10 cellular contexts compared by ENCODE assay signal in the genomic region with DNA sequence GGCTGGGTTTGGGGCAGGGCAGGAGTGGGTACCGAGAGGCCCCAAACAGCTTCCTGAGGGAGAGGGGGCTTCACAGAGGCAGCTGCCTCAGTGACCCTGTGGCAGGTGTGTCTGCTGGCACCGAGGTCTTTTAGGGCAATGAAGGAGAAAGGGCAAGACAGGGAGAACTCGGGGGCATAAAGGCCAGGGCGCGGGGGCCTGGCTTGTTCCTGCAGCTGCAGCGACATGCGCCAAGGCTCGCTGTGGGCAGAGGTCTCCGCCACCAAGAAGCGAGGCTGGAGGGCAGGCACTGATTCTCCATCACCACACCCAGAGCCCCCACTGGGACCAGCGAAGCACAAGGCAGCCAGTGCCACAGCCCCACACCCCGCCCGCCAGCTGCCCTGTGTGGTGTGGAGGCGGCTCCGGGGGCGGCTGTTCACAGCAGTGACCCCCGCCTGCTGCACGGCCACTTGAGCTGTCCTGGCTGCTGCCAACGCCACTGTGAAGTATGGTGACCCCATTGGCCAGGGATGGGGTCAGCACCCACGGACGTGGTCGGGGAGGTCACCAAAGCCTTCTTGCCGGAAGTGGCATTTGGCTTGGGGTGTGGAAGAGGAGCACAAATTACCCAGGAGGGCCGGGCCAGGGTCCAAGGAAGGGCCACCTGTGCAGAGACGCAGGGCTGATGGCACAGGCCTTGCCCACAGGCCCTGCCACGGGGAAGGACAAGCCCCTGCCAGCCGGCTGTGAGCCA. TPM values are rescaled to one million over a fixed set of nuclear protein-coding genes. Genes with fewer than 3 reads are reported as not detected.
DNase-seq lines count a peak whose midpoint lies in the region; FAIRE-seq and TF ChIP-seq lines count a peak whose summit lies in the region.
"Had no signal": no experiment of that assay in that cellular context is flagged by ENCODE, and none has a peak within 500 bp of the region (broad histone marks: within the 10 kb centered on the region; RNA-seq: fewer than 3 reads in every experiment).

No MANE protein-coding gene starts in this region.

- POLR2A ChIA-PET in RWPE1 (lab: Yijun Ruan, JAX; ENCODE audit: low non-redundant PET), result no interaction called here

- H3K27me3 ChIP-seq in stomach smooth muscle (ENCODE audit: control insufficient read depth in 1 of 2, insufficient read depth in 2 of 2, low read length in 2 of 2) (no peaks in the 10 kb centered on the region), brain microvascular endothelial cell (replicated peaks) (no peaks in the 10 kb centered on the region)

- TF ChIP-seq CTCF in RWPE1 (conservative IDR thresholded peaks at IDR 0.05; ENCODE audit: low read depth), result no peak
- no peak for TF ChIP-seq CTCF in kidney (IDR thresholded peaks at IDR 0.05; ENCODE audit: borderline replicate concordance, extremely low read depth, insufficient read depth)
- TF ChIP-seq CTCF in brain microvascular endothelial cell (IDR thresholded peaks at IDR 0.05; ENCODE audit: low read depth, low read length, missing control alignments), result no peak

- no peak for FAIRE-seq in kidney (lab: Jason Lieb, UNC)

- intact Hi-C loops in kidney (cut with DNase I), result no loop called here

- H3K4me1 ChIP-seq in kidney (ENCODE audit: control insufficient read depth in 1 of 2, insufficient read depth in 1 of 2, low read depth in 1 of 2, low read length in 2 of 2) (peaks cover 0 to 16% of the 10 kb centered on the region in 2 donors), stomach smooth muscle (ENCODE audit: control insufficient read depth, insufficient read depth, low read length) (peaks cover 90% of the 10 kb centered on the region)

- DNase-seq in Daoy (ENCODE audit: low read depth), result peak; percentile 7
- no peak for DNase-seq in RWPE1 (ENCODE audit: low spot score)
- DNase-seq in kidney, result peak; percentile 68
- DNase-seq in brain microvascular endothelial cell, result no peak
- no peak for DNase-seq in stimulated activated naive CD4-positive, alpha-beta T cell treated with Interleukin-2 at 50 U/mL for 16 hours (lab: John Stamatoyannopoulos, UW)
- DNase-seq in effector CD4-positive, alpha-beta T cell, result no peak
- DNase-seq: kidney glomerular epithelial cell had no signal

- no peaks in the 10 kb centered on the region for H3K36me3 ChIP-seq in kidney (ENCODE audit: control insufficient read depth in 1 of 2, insufficient read depth in 2 of 2, low read length in 2 of 2)
- H3K36me3 ChIP-seq in stomach smooth muscle (ENCODE audit: control insufficient read depth in 2 of 2, insufficient read depth in 2 of 2, low read length in 2 of 2), result no peaks in the 10 kb centered on the region
- no peaks in the 10 kb centered on the region for H3K36me3 ChIP-seq in brain microvascular endothelial cell (replicated peaks)
- H3K36me3 ChIP-seq: stomach had no signal

- H3K9me3 ChIP-seq in kidney (ENCODE audit: control insufficient read depth in 1 of 2, low read length in 2 of 2) (no peaks in the 10 kb centered on the region), stomach smooth muscle (ENCODE audit: control insufficient read depth in 2 of 2, low read length in 2 of 2) (no peaks in the 10 kb centered on the region)
- H3K9me3 ChIP-seq: stomach had no signal

- CTCF ChIA-PET in RWPE1 (lab: Yijun Ruan, JAX), result interaction anchor here (1.3 to 3.7 kb wide), 4 partner anchors 16 to 46 kb away, joined by 4 to 57 read pairs (median 6); a partner anchor contains a TSS

- no peak overlapping the region for H3K9ac ChIP-seq in kidney (ENCODE audit: low read length in 2 of 2)
- H3K9ac ChIP-seq in stomach smooth muscle (ENCODE audit: low read length in 2 of 2), result no peak overlapping the region
- H3K9ac ChIP-seq: KMS-11 had no signal

- H3K27ac ChIP-seq in RWPE1 (peak overlapping the region; percentile 100), kidney (ENCODE audit: low read depth in 2 of 2, low read length in 2 of 2) (no peak overlapping the region), stomach smooth muscle (ENCODE audit: low read length) (peak overlapping the region; percentile 37), brain microvascular endothelial cell (no peak overlapping the region)
- H3K27ac ChIP-seq: KMS-11 had no signal

- H3K4me3 ChIP-seq in kidney (ENCODE audit: low read length in 2 of 2) (no peak overlapping the region), stomach smooth muscle (ENCODE audit: low read length in 2 of 2) (no peak overlapping the region), brain microvascular endothelial cell (ENCODE audit: low read depth, low read length) (no peak overlapping the region)
- H3K4me3 ChIP-seq: stomach had no signal

- in situ Hi-C loops in brain microvascular endothelial cell (cut with HindIII; ENCODE audit: low pct_ligation_motif_present, low sequenced_read_pairs), result no loop called here

RNA-seq across cellular contexts. Expression of a gene that starts 16.4 kb away (rescaled TPM):
- total RNA-seq in Daoy (2014; rRNA removed; shearing (Covaris generic)), result 23.5 and 28.6 TPM in 2 replicates
- 64.5 TPM for total RNA-seq in kidney
- polyA plus RNA-seq in kidney (ENCODE audit: insufficient read depth, low read depth, low replicate concordance), result 17.1 TPM

RNA-seq across cellular contexts. Expression of a gene that starts 16.7 kb away (rescaled TPM):
- total RNA-seq in Daoy (2014; rRNA removed; shearing (Covaris generic)), result 29.4 and 48.2 TPM in 2 replicates
- total RNA-seq in kidney, result 40.7 TPM
- polyA plus RNA-seq in kidney (ENCODE audit: insufficient read depth, low read depth, low replicate concordance), result 65.1 TPM

RNA-seq across cellular contexts. Expression of a gene that starts 17.1 kb away (rescaled TPM):
- 29.5 and 36.8 TPM in 2 replicates for total RNA-seq in Daoy (2014; rRNA removed; shearing (Covaris generic))
- 16.0 TPM for total RNA-seq in kidney
- polyA plus RNA-seq in kidney (ENCODE audit: insufficient read depth, low read depth, low replicate concordance), result 11.9 TPM

RNA-seq across cellular contexts. Expression of a gene that starts 23.5 kb away (rescaled TPM):
- 24.7 and 28.1 TPM in 2 replicates for total RNA-seq in Daoy (2014; rRNA removed; shearing (Covaris generic))
- 539 TPM for total RNA-seq in kidney
- polyA plus RNA-seq in kidney (ENCODE audit: insufficient read depth, low read depth, low replicate concordance), result 916 TPM

Comparison
In these comparisons a context has a peak if more than half of its experiments do, and no peak if none do; other contexts are left out.
1. DNase-seq: peak in Daoy (single experiment) and kidney (single experiment); none in RWPE1 (single experiment), brain microvascular endothelial cell (single experiment), stimulated activated naive CD4-positive, alpha-beta T cell treated with Interleukin-2 at 50 U/mL for 16 hours (single experiment) and effector CD4-positive, alpha-beta T cell (single experiment).
2. H3K27ac ChIP-seq: peak in RWPE1 (single experiment) and stomach smooth muscle (single experiment); none in kidney (0 of 2) and brain microvascular endothelial cell (single experiment).